Comparison of ENCODE assay signal across 19 cellular contexts in the genomic region with DNA sequence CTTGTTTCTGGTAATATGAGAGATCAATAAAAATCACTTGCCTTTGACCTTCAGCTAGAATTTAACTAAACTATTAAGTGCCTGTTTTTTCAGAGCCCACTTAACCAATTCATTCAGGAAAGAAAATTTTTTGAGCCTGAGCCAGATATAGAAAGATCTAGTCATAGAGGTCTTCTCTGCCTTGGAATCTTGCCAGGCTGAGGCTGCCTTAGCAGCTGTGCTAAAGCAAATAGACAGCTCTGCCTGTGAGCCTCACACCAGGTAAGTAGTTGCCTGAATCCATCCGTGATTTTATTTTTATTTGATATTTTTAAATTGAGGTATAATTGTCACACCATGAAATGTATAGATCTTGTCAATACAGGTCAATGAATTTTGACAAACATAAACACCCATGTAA. TPM values are rescaled to one million over a fixed set of nuclear protein-coding genes. Genes with fewer than 3 reads are reported as not detected.
DNase-seq lines count a peak whose midpoint lies in the region; TF ChIP-seq lines count a peak whose summit lies in the region.
"Had no signal": no experiment of that assay in that cellular context is flagged by ENCODE, and none has a peak within 500 bp of the region (broad histone marks: within the 10 kb centered on the region; RNA-seq: fewer than 3 reads in every experiment).

No MANE protein-coding gene starts in this region.

- H3K4me3 ChIP-seq in choroid plexus epithelial cell (ENCODE audit: low read depth, low read length) = no peak overlapping the region
- H3K4me3 ChIP-seq in lower leg skin (ENCODE audit: low read depth, poor library complexity, severe bottlenecking) = no peak overlapping the region
- H3K4me3 ChIP-seq: esophagus squamous epithelium, tibial nerve had no signal

- no peak overlapping the region for H3K4me3 Mint-ChIP-seq in activated CD4-positive, alpha-beta T cell treated with anti-CD3 and anti-CD28 coated beads, Interleukin-2, amount 10 ng/mL, durations not matched to agents 7 days and 5 days
- H3K4me3 Mint-ChIP-seq: HFFc6; naive thymus-derived CD4-positive, alpha-beta T cell; stimulated activated naive B cell treated with anti-CD40 and anti-IgM and Interleukin-4, amounts not matched to agents 10 μg/mL and 1 μg/mL and 100 μg/mL, for 72 hours had no signal

- peak; percentile 17 for DNase-seq in ELR (ENCODE audit: low read depth)
- peak; percentile 77 for DNase-seq in NCI-H1694 (lab: John Stamatoyannopoulos, UW)
- DNase-seq in NCI-H345 treated with DMSO at 0.1 percent for 48 hours (lab: John Stamatoyannopoulos, UW; ENCODE audit: unreplicated experiment) = peak; percentile 93
- DNase-seq in choroid plexus epithelial cell (ENCODE audit: low read depth) = peak; percentile 6
- no peak for DNase-seq in lower leg skin (ENCODE audit: low spot score in 2 of 2)
- DNase-seq in GM19240 (ENCODE audit: insufficient read length, low spot score) = no peak
- DNase-seq in cortex of kidney (lab: John Stamatoyannopoulos, UW) = no peak
- no peak for DNase-seq in activated CD4-positive, alpha-beta T cell treated with anti-CD3 and anti-CD28 coated beads, Interleukin-2, amount 10 ng/mL, durations not matched to agents 7 days and 5 days
- DNase-seq: activated CD4-positive, alpha-beta T cell treated with anti-CD3 and anti-CD28 coated beads, Interleukin-2, amount 50 U/mL, for 4 hours; activated T-cell treated with anti-CD3 and anti-CD28 coated beads, Interleukin-2, amount 50 U/mL, for 48 hours; AML-193; DND-41; esophagus squamous epithelium; HFFc6; MV-4-11; naive thymus-derived CD4-positive, alpha-beta T cell; stimulated activated naive B cell treated with anti-CD40 and anti-IgM and Interleukin-4, amounts not matched to agents 10 μg/mL and 1 μg/mL and 100 μg/mL, for 72 hours had no signal

- peaks cover 41% of the 10 kb centered on the region for H3K27me3 Mint-ChIP-seq in activated CD4-positive, alpha-beta T cell treated with anti-CD3 and anti-CD28 coated beads, Interleukin-2, amount 10 ng/mL, durations not matched to agents 7 days and 5 days

- WGBS in lower leg skin, 2 donors = 25 to 28% methylated on average over 1 of the region's 1 CpG

- no peaks in the 10 kb centered on the region for H3K4me1 Mint-ChIP-seq in activated CD4-positive, alpha-beta T cell treated with anti-CD3 and anti-CD28 coated beads, Interleukin-2, amount 10 ng/mL, durations not matched to agents 7 days and 5 days
- H3K4me1 Mint-ChIP-seq: naive thymus-derived CD4-positive, alpha-beta T cell; stimulated activated naive B cell treated with anti-CD40 and anti-IgM and Interleukin-4, amounts not matched to agents 10 μg/mL and 1 μg/mL and 100 μg/mL, for 72 hours had no signal

- TF ChIP-seq CTCF in choroid plexus epithelial cell (conservative IDR thresholded peaks at IDR 0.05; ENCODE audit: low read depth, low read length) (no peak), lower leg skin (IDR thresholded peaks at IDR 0.05) (no peak)

- POLR2A ChIA-PET in activated CD4-positive, alpha-beta T cell treated with anti-CD3 and anti-CD28 coated beads, Interleukin-2, amount 10 ng/mL, durations not matched to agents 7 days and 5 days (lab: Charles Lee) = no interaction called here

- no peaks in the 10 kb centered on the region for H3K36me3 Mint-ChIP-seq in activated CD4-positive, alpha-beta T cell treated with anti-CD3 and anti-CD28 coated beads, Interleukin-2, amount 10 ng/mL, durations not matched to agents 7 days and 5 days (ENCODE audit: low read depth)
- H3K36me3 Mint-ChIP-seq: naive thymus-derived CD4-positive, alpha-beta T cell; stimulated activated naive B cell treated with anti-CD40 and anti-IgM and Interleukin-4, amounts not matched to agents 10 μg/mL and 1 μg/mL and 100 μg/mL, for 72 hours had no signal

- H3K9me3 Mint-ChIP-seq in activated CD4-positive, alpha-beta T cell treated with anti-CD3 and anti-CD28 coated beads, Interleukin-2, amount 10 ng/mL, durations not matched to agents 7 days and 5 days = no peaks in the 10 kb centered on the region
- H3K9me3 Mint-ChIP-seq: HFFc6; stimulated activated naive B cell treated with anti-CD40 and anti-IgM and Interleukin-4, amounts not matched to agents 10 μg/mL and 1 μg/mL and 100 μg/mL, for 72 hours had no signal

- intact Hi-C loops in lower leg skin (cut with DNase I; ENCODE audit: low total_unique reads) = no loop called here

- CTCF ChIA-PET in activated CD4-positive, alpha-beta T cell treated with anti-CD3 and anti-CD28 coated beads, Interleukin-2, amount 10 ng/mL, durations not matched to agents 7 days and 5 days (lab: Charles Lee) = no interaction called here

- TF ChIP-seq POLR2A in lower leg skin (IDR thresholded peaks at IDR 0.05) = no peak

- no peak overlapping the region for H3K27ac Mint-ChIP-seq in activated CD4-positive, alpha-beta T cell treated with anti-CD3 and anti-CD28 coated beads, Interleukin-2, amount 10 ng/mL, durations not matched to agents 7 days and 5 days
- H3K27ac Mint-ChIP-seq: HFFc6; naive thymus-derived CD4-positive, alpha-beta T cell; stimulated activated naive B cell treated with anti-CD40 and anti-IgM and Interleukin-4, amounts not matched to agents 10 μg/mL and 1 μg/mL and 100 μg/mL, for 72 hours had no signal

RNA-seq across cellular contexts. Expression of a gene that starts 27.4 kb away (rescaled TPM):
- not detected for total RNA-seq in lower leg skin
- total RNA-seq in activated CD4-positive, alpha-beta T cell treated with anti-CD3 and anti-CD28 coated beads, Interleukin-2, amount 10 ng/mL, durations not matched to agents 7 days and 5 days = not detected
- total RNA-seq: esophagus squamous epithelium; HFFc6; lung microvascular endothelial cell; naive thymus-derived CD4-positive, alpha-beta T cell; tibial nerve had no signal

RNA-seq across cellular contexts. Expression of a gene that starts 36.1 kb away (rescaled TPM):
- under 1 TPM in 1 of 4 donors, not detected in 3; 0.10 TPM for total RNA-seq in lower leg skin
- not detected for total RNA-seq in activated CD4-positive, alpha-beta T cell treated with anti-CD3 and anti-CD28 coated beads, Interleukin-2, amount 10 ng/mL, durations not matched to agents 7 days and 5 days
- total RNA-seq: esophagus squamous epithelium; lung microvascular endothelial cell; naive thymus-derived CD4-positive, alpha-beta T cell had no signal

RNA-seq across cellular contexts. Expression of a gene that starts 43.2 kb away (rescaled TPM):
- under 1 TPM in 1 of 4 donors, not detected in 3; 0.27 TPM for total RNA-seq in lower leg skin
- not detected for total RNA-seq in activated CD4-positive, alpha-beta T cell treated with anti-CD3 and anti-CD28 coated beads, Interleukin-2, amount 10 ng/mL, durations not matched to agents 7 days and 5 days
- total RNA-seq: esophagus squamous epithelium; lung microvascular endothelial cell; naive thymus-derived CD4-positive, alpha-beta T cell; tibial nerve had no signal

RNA-seq across cellular contexts. Expression of a gene that starts 50.7 kb away (rescaled TPM):
- total RNA-seq in lower leg skin = under 1 TPM in 1 of 4 donors, not detected in 3; 0.23 TPM
- not detected for total RNA-seq in activated CD4-positive, alpha-beta T cell treated with anti-CD3 and anti-CD28 coated beads, Interleukin-2, amount 10 ng/mL, durations not matched to agents 7 days and 5 days
- total RNA-seq: esophagus squamous epithelium; lung microvascular endothelial cell; naive thymus-derived CD4-positive, alpha-beta T cell had no signal

RNA-seq across cellular contexts. Expression of a gene that starts 54.3 kb away (rescaled TPM):
- total RNA-seq in lower leg skin = 10 to 100 TPM; 19.0 to 26.5 (median 22.1) TPM
- total RNA-seq in activated CD4-positive, alpha-beta T cell treated with anti-CD3 and anti-CD28 coated beads, Interleukin-2, amount 10 ng/mL, durations not matched to agents 7 days and 5 days = 10 to 100 TPM; 35.1 to 35.7 TPM

Comparison
In these comparisons a context has a peak if more than half of its experiments do, and no peak if none do; other contexts are left out.
1. DNase-seq: peak in ELR (single experiment), NCI-H1694 (single experiment), NCI-H345 treated with DMSO at 0.1 percent for 48 hours (single experiment) and choroid plexus epithelial cell (single experiment); none in lower leg skin (0 of 2), GM19240 (single experiment), cortex of kidney (single experiment) and activated CD4-positive, alpha-beta T cell treated with anti-CD3 and anti-CD28 coated beads, Interleukin-2, amount 10 ng/mL, durations not matched to agents 7 days and 5 days (single experiment).